In genomic region chrX:103417370-103417769, GRCh38 we compare ENCODE assay signal across 28 cellular contexts.
"Had no signal": no experiment of that assay in that cellular context is flagged by ENCODE, and none has a peak within 500 bp of the region (broad histone marks: within the 10 kb centered on the region; RNA-seq: fewer than 3 reads in every experiment).

No MANE protein-coding gene starts in this region.

- H3K4me3 Mint-ChIP-seq: activated CD4-positive, alpha-beta memory T cell treated with anti-CD3 and anti-CD28 coated beads for 36 hours; activated CD4-positive, alpha-beta T cell treated with anti-CD3 and anti-CD28 coated beads, Interleukin-2, amount 10 ng/mL, durations not matched to agents 7 days and 5 days; activated T-helper 17 cell treated with anti-CD3 and anti-CD28 coated beads, Interleukin-2, amount 50 U/mL, for 72 hours; T-cell had no signal

- ATAC-seq: activated T-helper 17 cell treated with anti-CD3 and anti-CD28 coated beads, Interleukin-2, amount 50 U/mL, for 72 hours; body of pancreas; Panc1; Right ventricle myocardium inferior; T-cell had no signal

- H3K9me3 ChIP-seq: body of pancreas had no signal

- H3K4me3 ChIP-seq: body of pancreas, SK-N-MC had no signal

- H3K9me3 Mint-ChIP-seq: activated CD4-positive, alpha-beta memory T cell treated with anti-CD3 and anti-CD28 coated beads for 36 hours; activated CD4-positive, alpha-beta T cell treated with anti-CD3 and anti-CD28 coated beads, Interleukin-2, amount 10 ng/mL, durations not matched to agents 7 days and 5 days; activated T-helper 17 cell treated with anti-CD3 and anti-CD28 coated beads, Interleukin-2, amount 50 U/mL, for 72 hours; T-cell had no signal

- H3K36me3 Mint-ChIP-seq: activated CD4-positive, alpha-beta memory T cell treated with anti-CD3 and anti-CD28 coated beads for 36 hours; T-cell had no signal

- H3K4me1 Mint-ChIP-seq: activated CD4-positive, alpha-beta T cell treated with anti-CD3 and anti-CD28 coated beads, Interleukin-2, amount 10 ng/mL, durations not matched to agents 7 days and 5 days; activated T-helper 17 cell treated with anti-CD3 and anti-CD28 coated beads, Interleukin-2, amount 50 U/mL, for 72 hours had no signal

- H3K4me1 ChIP-seq: body of pancreas had no signal

- H3K27ac ChIP-seq: body of pancreas, SK-N-MC had no signal

- H3K27ac Mint-ChIP-seq: activated CD4-positive, alpha-beta memory T cell treated with anti-CD3 and anti-CD28 coated beads for 36 hours; activated CD4-positive, alpha-beta T cell treated with anti-CD3 and anti-CD28 coated beads, Interleukin-2, amount 10 ng/mL, durations not matched to agents 7 days and 5 days; activated T-helper 17 cell treated with anti-CD3 and anti-CD28 coated beads, Interleukin-2, amount 50 U/mL, for 72 hours; T-cell had no signal

- DNase-seq: activated CD4-positive, alpha-beta memory T cell treated with anti-CD3 and anti-CD28 coated beads for 36 hours; activated CD4-positive, alpha-beta T cell treated with anti-CD3 and anti-CD28 coated beads, Interleukin-2, amount 10 ng/mL, durations not matched to agents 7 days and 5 days; activated CD4-positive, CD25-positive, alpha-beta regulatory T cell; activated gamma-delta T cell; activated naive CD4-positive, alpha-beta T cell treated with anti-CD3 and anti-CD28 coated beads, Interleukin-2, amount 50 U/mL, for 16 hours; activated T-cell treated with anti-CD3 and anti-CD28 coated beads for 4 hours; activated T-cell treated with anti-CD3 and anti-CD28 coated beads, Interleukin-2, amount 50 U/mL, for 48 hours; aorta; body of pancreas; KBM-7; NCI-H1048; NCI-H146; NCI-H2029; NCI-H2107; NCI-H2171 treated with DMSO at 0.1 percent for 48 hours; NCI-H226; NCI-H526; NCI-H774; NK-92 treated with Interleukin-12 subunit alpha and Interleukin-12 subunit beta, amount 100 ng/mL, for 24 hours; OCI-M1; RPMI8226; T-cell; T-helper 2 cell; T1000 had no signal

- H3K27me3 ChIP-seq: body of pancreas had no signal

- H3K27me3 Mint-ChIP-seq: activated CD4-positive, alpha-beta memory T cell treated with anti-CD3 and anti-CD28 coated beads for 36 hours; activated CD4-positive, alpha-beta T cell treated with anti-CD3 and anti-CD28 coated beads, Interleukin-2, amount 10 ng/mL, durations not matched to agents 7 days and 5 days; activated T-helper 17 cell treated with anti-CD3 and anti-CD28 coated beads, Interleukin-2, amount 50 U/mL, for 72 hours had no signal
